ENCODE assay signal across 8 cellular contexts in the genomic region with DNA sequence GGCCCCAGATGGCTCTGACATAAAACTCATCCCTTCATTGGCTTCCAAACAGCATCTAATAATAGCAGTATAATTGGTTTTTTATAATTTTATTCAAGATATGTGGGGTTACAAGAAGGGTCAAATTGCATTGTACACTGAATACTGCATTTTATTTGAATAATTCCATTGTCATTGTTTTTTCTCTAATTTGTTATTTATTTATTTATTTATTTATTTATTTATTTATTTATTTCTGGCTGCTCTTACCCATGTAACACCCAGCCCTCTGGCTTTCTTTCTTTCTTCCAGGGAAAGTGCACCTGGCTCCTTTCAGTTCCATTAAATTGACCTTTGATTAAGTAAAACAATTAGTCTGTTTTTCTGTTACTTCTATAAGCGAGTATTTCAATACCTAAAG.
"Had no signal": no experiment of that assay in that cellular context is flagged by ENCODE, and none has a peak within 500 bp of the region (broad histone marks: within the 10 kb centered on the region; RNA-seq: fewer than 3 reads in every experiment).

No MANE protein-coding gene starts in this region.

- H3K27ac ChIP-seq: HL-60, KMS-11 had no signal

- H3K4me3 ChIP-seq: K562 had no signal

- H3K4me2 ChIP-seq: KMS-11 had no signal

- ATAC-seq: HepG2, K562 had no signal

- DNase-seq: IMR-90, KBM-7, KG1 had no signal

- FAIRE-seq: HepG2, HTR-8/SVneo, K562 had no signal

- H3K9ac ChIP-seq: KMS-11 had no signal
